In genomic region chr9:110900451-110900850, GRCh38 we compare ENCODE assay signal across 22 cellular contexts.
DNase-seq lines count a peak whose midpoint lies in the region; ATAC-seq and TF ChIP-seq lines count a peak whose summit lies in the region.
"Had no signal": no experiment of that assay in that cellular context is flagged by ENCODE, and none has a peak within 500 bp of the region (broad histone marks: within the 10 kb centered on the region; RNA-seq: fewer than 3 reads in every experiment).

No MANE protein-coding gene starts in this region.

- no peaks in the 10 kb centered on the region for H3K27me3 ChIP-seq in IMR-90 (ENCODE audit: control insufficient read depth, insufficient read depth, low read length)
- H3K27me3 ChIP-seq in uterus = no peaks in the 10 kb centered on the region
- H3K27me3 ChIP-seq: suprapubic skin had no signal

- H2AK5ac ChIP-seq in IMR-90 (ENCODE audit: low read depth, low read length) = no peak overlapping the region

- no peaks in the 10 kb centered on the region for H3K4me1 Mint-ChIP-seq in activated naive CD4-positive, alpha-beta T cell treated with anti-CD3 and anti-CD28 coated beads for 36 hours (ENCODE audit: low read depth)
- H3K4me1 Mint-ChIP-seq: activated T-helper 17 cell treated with anti-CD3 and anti-CD28 coated beads, Interleukin-2, amount 50 U/mL, for 72 hours; stimulated activated memory B cell treated with anti-CD40 and anti-IgM and Interleukin-4, amounts not matched to agents 10 μg/mL and 1 μg/mL and 100 μg/mL, for 72 hours had no signal

- in situ Hi-C loops in IMR-90 (cut with MboI; ENCODE audit: low sequenced_read_pairs) = loop anchor here (25.0 kb wide), 1 partner anchor 263 kb away; no protein-coding TSS in a partner anchor

- H3K4me3 ChIP-seq in IMR-90 (ENCODE audit: insufficient read depth, low read depth, low read length) (no peak overlapping the region), coronary artery (no peak overlapping the region), uterus (no peak overlapping the region)
- H3K4me3 ChIP-seq: suprapubic skin had no signal

- no peaks in the 10 kb centered on the region for H3K36me3 Mint-ChIP-seq in activated naive CD4-positive, alpha-beta T cell treated with anti-CD3 and anti-CD28 coated beads for 36 hours (ENCODE audit: low read depth)
- H3K36me3 Mint-ChIP-seq: activated CD4-positive, alpha-beta memory T cell treated with anti-CD3 and anti-CD28 coated beads for 36 hours; activated naive CD8-positive, alpha-beta T cell; stimulated activated memory B cell treated with anti-CD40 and anti-IgM and Interleukin-4, amounts not matched to agents 10 μg/mL and 1 μg/mL and 100 μg/mL, for 72 hours had no signal

- no peak overlapping the region for H3K14ac ChIP-seq in IMR-90 (replicated peaks; ENCODE audit: low read depth, low read length)

- BruUV-seq in IMR-90 (replicated peaks; lab: Mats Ljungman, UMichigan) = no TSS peak

- H3K4me1 ChIP-seq in IMR-90 (ENCODE audit: control insufficient read depth, insufficient read depth, low read length) (peaks cover 10% of the 10 kb centered on the region), uterus (no peaks in the 10 kb centered on the region)

- H2AK9ac ChIP-seq in IMR-90 (replicated peaks; ENCODE audit: low read depth, low read length, poor library complexity) = no peak overlapping the region

- WGBS in IMR-90 (ENCODE audit: extremely low coverage in 2 of 2, insufficient read length in 1 of 2), 2 experiments = no CpG with 5 or more reads among the region's 1 CpG

- intact Hi-C loops in IMR-90 (cut with micrococcal nuclease) (no loop called here), uterus (cut with DNase I; ENCODE audit: low total_unique reads) (no loop called here)
- intact Hi-C loops in activated naive CD4-positive, alpha-beta T cell treated with anti-CD3 and anti-CD28 coated beads for 36 hours (cut with micrococcal nuclease) = no loop called here

- POLR2A ChIA-PET in IMR-90 (lab: Charles Lee; ENCODE audit: unreplicated experiment) = no interaction called here

- H3K9me3 ChIP-seq in IMR-90 (ENCODE audit: control insufficient read depth, insufficient read depth, low read length) (peaks cover 5% of the 10 kb centered on the region), uterus (no peaks in the 10 kb centered on the region)
- H3K9me3 ChIP-seq: suprapubic skin had no signal

- no peak overlapping the region for H4K91ac ChIP-seq in IMR-90 (ENCODE audit: insufficient read depth, low read depth, low read length)

- no peak overlapping the region for H3K23ac ChIP-seq in IMR-90 (ENCODE audit: low read depth, low read length)

- peak overlapping the region; percentile 78; the same call in 1 of the 2 replicates for H2BK120ac ChIP-seq in IMR-90 (ENCODE audit: low read depth, low read length)

- no peak overlapping the region for H3K4me3 Mint-ChIP-seq in activated naive CD4-positive, alpha-beta T cell treated with anti-CD3 and anti-CD28 coated beads for 36 hours
- H3K4me3 Mint-ChIP-seq: activated CD4-positive, alpha-beta memory T cell treated with anti-CD3 and anti-CD28 coated beads for 36 hours; activated naive CD8-positive, alpha-beta T cell; activated T-helper 17 cell treated with anti-CD3 and anti-CD28 coated beads, Interleukin-2, amount 50 U/mL, for 72 hours; stimulated activated memory B cell treated with anti-CD40 and anti-IgM and Interleukin-4, amounts not matched to agents 10 μg/mL and 1 μg/mL and 100 μg/mL, for 72 hours had no signal

- no peak overlapping the region for H2BK20ac ChIP-seq in IMR-90 (ENCODE audit: low read depth, low read length)

- dilution Hi-C loops in IMR-90 (cut with HindIII; ENCODE audit: low sequenced_read_pairs, unreplicated experiment) = no loop called here

- H3K4me2 ChIP-seq in IMR-90 (ENCODE audit: low read depth, low read length) = peak overlapping the region; percentile 68

- no peak for TF ChIP-seq RAD21 in IMR-90 (IDR thresholded peaks at IDR 0.05; ENCODE audit: low read length)

- H3K27ac ChIP-seq in IMR-90 (ENCODE audit: insufficient read depth, low read length) = peak overlapping the region; percentile 63; the same call in 1 of the 2 replicates
- peak overlapping the region; percentile 11 to 81 for H3K27ac ChIP-seq in coronary artery
- H3K27ac ChIP-seq in uterus = peak overlapping the region; percentile 17 to 28
- H3K27ac ChIP-seq: C4-2B, suprapubic skin had no signal

- H3K9ac ChIP-seq in IMR-90 (ENCODE audit: low read depth, low read length) = no peak overlapping the region

- H3K79me1 ChIP-seq in IMR-90 (ENCODE audit: low read depth in 1 of 2, low read length in 2 of 2) = peaks cover 44 to 75% of the 10 kb centered on the region in 2 experiments

- H4K5ac ChIP-seq in IMR-90 (ENCODE audit: low read depth, low read length) = no peak overlapping the region; the same call in 1 of the 2 replicates

- H2BK5ac ChIP-seq in IMR-90 (ENCODE audit: low read depth, low read length, poor library complexity, severe bottlenecking) = peak overlapping the region; percentile 81

- peaks cover 6% of the 10 kb centered on the region for H3K9me1 ChIP-seq in IMR-90 (ENCODE audit: insufficient read depth, low read length)

- H3K36me3 ChIP-seq in IMR-90 (ENCODE audit: control insufficient read depth, insufficient read depth, low read length) (peaks cover 12% of the 10 kb centered on the region), uterus (no peaks in the 10 kb centered on the region)
- H3K36me3 ChIP-seq: suprapubic skin had no signal

- H3K27ac Mint-ChIP-seq in activated naive CD4-positive, alpha-beta T cell treated with anti-CD3 and anti-CD28 coated beads for 36 hours = no peak overlapping the region
- H3K27ac Mint-ChIP-seq: activated CD4-positive, alpha-beta memory T cell treated with anti-CD3 and anti-CD28 coated beads for 36 hours; activated naive CD8-positive, alpha-beta T cell; activated T-helper 17 cell treated with anti-CD3 and anti-CD28 coated beads, Interleukin-2, amount 50 U/mL, for 72 hours; stimulated activated memory B cell treated with anti-CD40 and anti-IgM and Interleukin-4, amounts not matched to agents 10 μg/mL and 1 μg/mL and 100 μg/mL, for 72 hours had no signal

- CTCF ChIA-PET in IMR-90 (lab: Yijun Ruan, JAX) = no interaction called here
- CTCF ChIA-PET in activated naive CD4-positive, alpha-beta T cell treated with anti-CD3 and anti-CD28 coated beads for 36 hours (lab: Charles Lee) = no interaction called here

- peak overlapping the region; percentile 0 to 75; a peak in 2 of 4 replicates for H4K8ac ChIP-seq in IMR-90 (ENCODE audit: low read depth in 2 of 2, low read length in 2 of 2)

- peaks cover 18% of the 10 kb centered on the region for H3K9me3 Mint-ChIP-seq in activated naive CD4-positive, alpha-beta T cell treated with anti-CD3 and anti-CD28 coated beads for 36 hours

- peak overlapping the region; percentile 34; the same call in 1 of the 2 replicates for H3K4ac ChIP-seq in IMR-90 (ENCODE audit: low read depth, low read length)

- H3K18ac ChIP-seq in IMR-90 (ENCODE audit: low read depth, low read length) = peak overlapping the region; percentile 97; the same call in 1 of the 2 replicates

- no peak overlapping the region for H2AFZ ChIP-seq in IMR-90 (replicated peaks; ENCODE audit: low read length, poor library complexity)

- no peak; the same call in 1 of the 2 replicates for ATAC-seq in IMR-90 (ENCODE audit: low read depth)
- no peak for ATAC-seq in GM18858 (IDR thresholded peaks at IDR 0.05; ENCODE audit: unreplicated experiment)
- ATAC-seq: activated T-helper 17 cell treated with anti-CD3 and anti-CD28 coated beads, Interleukin-2, amount 50 U/mL, for 72 hours; Right ventricle myocardium inferior; stimulated activated memory B cell treated with anti-CD40 and anti-IgM and Interleukin-4, amounts not matched to agents 10 μg/mL and 1 μg/mL and 100 μg/mL, for 72 hours had no signal

- H3K27me3 Mint-ChIP-seq in activated naive CD4-positive, alpha-beta T cell treated with anti-CD3 and anti-CD28 coated beads for 36 hours (ENCODE audit: low read depth) = no peaks in the 10 kb centered on the region
- H3K27me3 Mint-ChIP-seq: activated CD4-positive, alpha-beta memory T cell treated with anti-CD3 and anti-CD28 coated beads for 36 hours; activated T-helper 17 cell treated with anti-CD3 and anti-CD28 coated beads, Interleukin-2, amount 50 U/mL, for 72 hours; stimulated activated memory B cell treated with anti-CD40 and anti-IgM and Interleukin-4, amounts not matched to agents 10 μg/mL and 1 μg/mL and 100 μg/mL, for 72 hours had no signal

- H4K20me1 ChIP-seq in IMR-90 (ENCODE audit: insufficient read depth, low read length) = peaks cover under 1% of the 10 kb centered on the region; the same call in 1 of the 2 replicates

- TF ChIP-seq POLR2A in IMR-90 (IDR thresholded peaks at IDR 0.05; ENCODE audit: low read depth, low read length) (no peak), uterus (IDR thresholded peaks at IDR 0.05) (no peak)

- peak; percentile 53 for DNase-seq in IMR-90
- DNase-seq in coronary artery (ENCODE audit: low spot score) = no peak
- DNase-seq in iris pigment epithelial cell (ENCODE audit: low read depth) = peak; percentile 61
- DNase-seq in uterus = no peak
- DNase-seq in activated naive CD4-positive, alpha-beta T cell treated with anti-CD3 and anti-CD28 coated beads for 36 hours = no peak
- no peak for DNase-seq in NCI-H226
- DNase-seq: activated CD4-positive, alpha-beta memory T cell treated with anti-CD3 and anti-CD28 coated beads for 36 hours; activated CD4-positive, CD25-positive, alpha-beta regulatory T cell; activated CD8-positive, alpha-beta memory T cell treated with anti-CD3 and anti-CD28 coated beads, Interleukin-2, amount 50 U/mL, for 48 hours; effector CD8-positive, alpha-beta T cell; head of caudate nucleus; NCI-H1417; NCI-H2081; nucleus accumbens; stimulated activated CD4-positive, alpha-beta T cell treated with anti-CD3 and anti-CD28 coated beads, Interleukin-4, amount 100 ng/mL, for 1 hour had no signal

- 0 out of 2 replicates have a peak overlapping the region, but pooled peaks have one; percentile 13 for H3K56ac ChIP-seq in IMR-90 (ENCODE audit: extremely low read depth, insufficient read depth, low read length)

- H2BK15ac ChIP-seq in IMR-90 (ENCODE audit: low read depth, low read length) = 0 out of 3 replicates have a peak overlapping the region, but pooled peaks have one; percentile 4

- TF ChIP-seq CTCF in IMR-90 (conservative IDR thresholded peaks at IDR 0.05; ENCODE audit: low read depth, low read length) = no peak
- TF ChIP-seq CTCF in coronary artery (IDR thresholded peaks at IDR 0.05) = no peak
- no peak for TF ChIP-seq CTCF in uterus (IDR thresholded peaks at IDR 0.05)

TF ChIP-seq in IMR-90, 13 proteins besides CTCF, POLR2A, EP300 and RAD21:
- TF ChIP-seq RCOR1 (IDR thresholded peaks at IDR 0.05; ENCODE audit: insufficient replicate concordance, low read length) (no peak), RFX5 (IDR thresholded peaks at IDR 0.05; ENCODE audit: low read depth, low read length) (no peak), CHD1 (IDR thresholded peaks at IDR 0.05; ENCODE audit: low read depth, low read length) (no peak), BHLHE40 (IDR thresholded peaks at IDR 0.05; ENCODE audit: low read depth, low read length) (no peak), MAFK (IDR thresholded peaks at IDR 0.05; ENCODE audit: low read depth, low read length) (no peak)
TF ChIP-seq in IMR-90: peak in this region for 0.

Comparison
In these comparisons a context has a peak if more than half of its experiments do, and no peak if none do; other contexts are left out.
1. DNase-seq: peak in IMR-90 (single experiment) and iris pigment epithelial cell (single experiment); none in coronary artery (single experiment), uterus (0 of 2), activated naive CD4-positive, alpha-beta T cell treated with anti-CD3 and anti-CD28 coated beads for 36 hours (single experiment) and NCI-H226 (single experiment).
2. Peak in every context shown above with its lines, with median percentiles within 50 percentile points of each other: H3K27ac ChIP-seq.